16 cellular contexts compared by ENCODE assay signal in genomic region chr1:101312192-101312591, GRCh38.
A peak's percentile ranks its signal among the peaks of the same experiment; 100 is the strongest.
DNase-seq lines count a peak whose midpoint lies in the region; ATAC-seq and TF ChIP-seq lines count a peak whose summit lies in the region.
"Had no signal": no experiment of that assay in that cellular context is flagged by ENCODE, and none has a peak within 500 bp of the region (broad histone marks: within the 10 kb centered on the region; RNA-seq: fewer than 3 reads in every experiment).

No MANE protein-coding gene starts in this region.

- WGBS in gastroesophageal sphincter (ENCODE audit: low coverage in 1 of 2), 2 donors: 84 to 93% methylated on average over 3 of the region's 3 CpGs

- H3K4me3 ChIP-seq in GM08714 (ENCODE audit: low read length): peak overlapping the region; percentile 15; the same call in 1 of the 2 replicates
- no peak overlapping the region for H3K4me3 ChIP-seq in gastroesophageal sphincter
- H3K4me3 ChIP-seq: coronary artery, lower lobe of right lung had no signal

- H3K27ac Mint-ChIP-seq in naive B cell (peak overlapping the region; percentile 64 to 98 (median 82)), progenitor cell of endocrine pancreas (no peak overlapping the region)

- peaks cover 27% of the 10 kb centered on the region for H3K27me3 ChIP-seq in gastroesophageal sphincter

- TF ChIP-seq CTCF in progenitor cell of endocrine pancreas (IDR thresholded peaks at IDR 0.05; ENCODE audit: unreplicated experiment) (no peak), gastroesophageal sphincter (IDR thresholded peaks at IDR 0.05) (no peak)

- peak; percentile 32 for ATAC-seq in GM18867 (IDR thresholded peaks at IDR 0.05; ENCODE audit: unreplicated experiment)
- no peak for ATAC-seq in naive B cell (ENCODE audit: low read depth in 2 of 2)
- ATAC-seq in gastroesophageal sphincter: no peak
- no peak for ATAC-seq in HG02571 (IDR thresholded peaks at IDR 0.05; ENCODE audit: unreplicated experiment)
- ATAC-seq: lower lobe of right lung, Right ventricle myocardium inferior, sciatic nerve had no signal

- no peak for TF ChIP-seq POLR2A in gastroesophageal sphincter (IDR thresholded peaks at IDR 0.05)

- H3K36me3 ChIP-seq in gastroesophageal sphincter: no peaks in the 10 kb centered on the region
- H3K36me3 ChIP-seq: lower lobe of right lung had no signal

- H3K4me3 Mint-ChIP-seq in naive B cell (peak overlapping the region in 4 of 8 donors; percentile 5 to 53 (median 36)), progenitor cell of endocrine pancreas (ENCODE audit: low read depth) (no peak overlapping the region)

- DNase-seq in RPMI7951 (ENCODE audit: low read depth): peak; percentile 24
- DNase-seq in naive B cell: no peak
- no peak for DNase-seq in progenitor cell of endocrine pancreas (ENCODE audit: low spot score, unreplicated experiment)
- DNase-seq: GDM1; lower lobe of right lung; NCI-H2029 treated with DMSO at 0.1 percent for 48 hours; NCI-H774; stimulated activated naive CD4-positive, alpha-beta T cell treated with Interleukin-2 at 50 U/mL for 16 hours; T-helper 9 cell had no signal

- H3K9me3 Mint-ChIP-seq in naive B cell: no peaks in the 10 kb centered on the region
- H3K9me3 Mint-ChIP-seq in progenitor cell of endocrine pancreas (ENCODE audit: low read depth): no peaks in the 10 kb centered on the region

- no peaks in the 10 kb centered on the region for H3K9me3 ChIP-seq in gastroesophageal sphincter
- H3K9me3 ChIP-seq: lower lobe of right lung had no signal

- no peak overlapping the region for H3K27ac ChIP-seq in gastroesophageal sphincter
- H3K27ac ChIP-seq: coronary artery, lower lobe of right lung had no signal

- H3K4me1 Mint-ChIP-seq in naive B cell (peaks cover 53 to 77% (median 73%) of the 10 kb centered on the region in 3 donors), progenitor cell of endocrine pancreas (ENCODE audit: low read depth) (peaks cover 14% of the 10 kb centered on the region)

- no peaks in the 10 kb centered on the region for H3K27me3 Mint-ChIP-seq in naive B cell
- peaks cover 47% of the 10 kb centered on the region for H3K27me3 Mint-ChIP-seq in progenitor cell of endocrine pancreas

- peaks cover 0 to 12% (median 6%) of the 10 kb centered on the region in 3 donors for H3K4me1 ChIP-seq in gastroesophageal sphincter

- no peaks in the 10 kb centered on the region for H3K36me3 Mint-ChIP-seq in naive B cell
- H3K36me3 Mint-ChIP-seq in progenitor cell of endocrine pancreas (ENCODE audit: insufficient read depth): no peaks in the 10 kb centered on the region

- TF ChIP-seq EP300 in gastroesophageal sphincter (IDR thresholded peaks at IDR 0.05): no peak
